ENCODE assay signal across 8 cellular contexts in the genomic region with DNA sequence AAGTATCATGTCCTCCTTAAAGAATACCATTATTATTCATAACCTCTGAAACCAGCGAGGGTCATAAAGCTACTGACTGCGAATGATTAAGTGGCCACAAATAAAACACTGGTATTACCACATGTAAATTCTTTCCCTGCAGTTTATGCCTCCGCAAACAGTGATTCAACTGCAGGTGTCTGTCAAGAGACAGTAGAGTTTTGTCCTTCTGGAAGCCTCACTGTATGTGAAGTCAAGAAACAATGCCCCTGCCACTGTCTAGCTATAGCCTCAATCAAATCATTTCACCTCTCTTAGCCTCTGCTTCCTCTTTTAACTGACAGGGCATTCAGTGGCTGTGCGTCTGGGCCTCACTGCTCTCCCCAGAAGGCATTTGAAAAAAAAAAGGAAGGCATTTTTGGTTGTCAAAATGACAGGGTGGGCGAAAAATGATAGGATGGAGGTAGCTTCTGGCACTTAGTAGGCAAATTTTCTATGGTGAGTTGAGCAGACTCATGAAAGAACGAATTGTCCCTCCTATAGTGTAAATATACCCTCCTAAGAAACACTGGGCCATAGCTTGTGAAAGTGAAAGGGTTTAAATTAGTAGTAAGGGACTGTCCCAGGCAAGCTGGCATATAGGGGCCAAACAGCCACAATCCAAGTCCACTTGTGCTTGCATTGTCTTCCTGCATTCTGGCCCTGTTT.
DNase-seq lines count a peak whose midpoint lies in the region; ATAC-seq, FAIRE-seq and TF ChIP-seq lines count a peak whose summit lies in the region.

No MANE protein-coding gene starts in this region.

- POLR2A ChIA-PET in activated B cell treated with CpG ODN at 0.5 μM for 24 hours (lab: Charles Lee): interaction anchor here (0.6 to 2.0 kb wide), 12 partner anchors 9 to 1513 kb away, joined by 3 to 8 read pairs (median 4); partner anchors contain the start of genes CMSS1, LNP1, TBC1D23 and TOMM70
- POLR2A ChIA-PET in activated CD4-positive, alpha-beta memory T cell treated with anti-CD3 and anti-CD28 coated beads for 36 hours (lab: Charles Lee): interaction anchor here (1.2 to 1.7 kb wide), 2 partner anchors 18 to 222 kb away, joined by 4 to 5 read pairs; no protein-coding TSS in a partner anchor

- no peak for TF ChIP-seq POLR2A in transverse colon (IDR thresholded peaks at IDR 0.05)

- H3K36me3 Mint-ChIP-seq in activated B cell treated with CpG ODN at 0.5 μM for 24 hours (ENCODE audit: low read depth): no peaks in the 10 kb centered on the region
- H3K36me3 Mint-ChIP-seq in activated CD4-positive, alpha-beta memory T cell treated with anti-CD3 and anti-CD28 coated beads for 36 hours: no peaks in the 10 kb centered on the region

- H3K4me3 Mint-ChIP-seq in activated B cell treated with CpG ODN at 0.5 μM for 24 hours: peak overlapping the region; percentile 81
- H3K4me3 Mint-ChIP-seq in activated CD4-positive, alpha-beta memory T cell treated with anti-CD3 and anti-CD28 coated beads for 36 hours: no peak overlapping the region

- H3K27ac ChIP-seq in kidney (ENCODE audit: low read depth in 2 of 2, low read length in 2 of 2): no peak overlapping the region
- peak overlapping the region; percentile 67 to 89 (median 80) for H3K27ac ChIP-seq in transverse colon

- FAIRE-seq in kidney (lab: Jason Lieb, UNC): no peak

- H3K27me3 Mint-ChIP-seq in activated B cell treated with CpG ODN at 0.5 μM for 24 hours: no peaks in the 10 kb centered on the region
- H3K27me3 Mint-ChIP-seq in activated CD4-positive, alpha-beta memory T cell treated with anti-CD3 and anti-CD28 coated beads for 36 hours: no peaks in the 10 kb centered on the region

- H3K9me3 ChIP-seq in kidney (ENCODE audit: control insufficient read depth in 1 of 2, low read length in 2 of 2) (no peaks in the 10 kb centered on the region), transverse colon (no peaks in the 10 kb centered on the region)

- no peak for TF ChIP-seq CTCF in GM10266 (IDR thresholded peaks at IDR 0.05; ENCODE audit: control insufficient read depth, insufficient read depth, low read depth, missing control alignments)
- no peak for TF ChIP-seq CTCF in activated B cell treated with CpG ODN at 0.5 μM for 24 hours (IDR thresholded peaks at IDR 0.05)
- TF ChIP-seq CTCF in kidney (IDR thresholded peaks at IDR 0.05; ENCODE audit: borderline replicate concordance, extremely low read depth, insufficient read depth): no peak
- TF ChIP-seq CTCF in transverse colon (IDR thresholded peaks at IDR 0.05): no peak

- peaks cover 2% of the 10 kb centered on the region for H3K9me3 Mint-ChIP-seq in activated B cell treated with CpG ODN at 0.5 μM for 24 hours
- H3K9me3 Mint-ChIP-seq in activated CD4-positive, alpha-beta memory T cell treated with anti-CD3 and anti-CD28 coated beads for 36 hours: no peaks in the 10 kb centered on the region

- no peak for TF ChIP-seq EP300 in transverse colon (IDR thresholded peaks at IDR 0.05; ENCODE audit: low read depth)

- H3K4me3 ChIP-seq in kidney (ENCODE audit: low read length in 2 of 2) (peak overlapping the region; percentile 2 to 22), transverse colon (peak overlapping the region in 1 of 4 donors; percentile 17)

- no peaks in the 10 kb centered on the region for H3K36me3 ChIP-seq in kidney (ENCODE audit: control insufficient read depth in 1 of 2, insufficient read depth in 2 of 2, low read length in 2 of 2)
- H3K36me3 ChIP-seq in transverse colon: no peaks in the 10 kb centered on the region

- peak overlapping the region; percentile 97 for H3K27ac Mint-ChIP-seq in activated B cell treated with CpG ODN at 0.5 μM for 24 hours
- H3K27ac Mint-ChIP-seq in activated CD4-positive, alpha-beta memory T cell treated with anti-CD3 and anti-CD28 coated beads for 36 hours: no peak overlapping the region

- no peaks in the 10 kb centered on the region for H3K27me3 ChIP-seq in transverse colon

- H3K4me1 ChIP-seq in kidney (ENCODE audit: control insufficient read depth in 1 of 2, insufficient read depth in 1 of 2, low read depth in 1 of 2, low read length in 2 of 2) (peaks cover 6 to 9% of the 10 kb centered on the region in 2 donors), transverse colon (peaks cover 17 to 59% (median 32%) of the 10 kb centered on the region in 4 donors)

- CTCF ChIA-PET in activated B cell treated with CpG ODN at 0.5 μM for 24 hours (lab: Charles Lee): interaction anchor here (0.6 to 1.6 kb wide), 7 partner anchors 22 to 269 kb away, joined by 3 to 6 read pairs (median 4); no protein-coding TSS in a partner anchor
- CTCF ChIA-PET in activated CD4-positive, alpha-beta memory T cell treated with anti-CD3 and anti-CD28 coated beads for 36 hours (lab: Charles Lee): interaction anchor here (0.7 to 1.1 kb wide), 2 partner anchors 23 to 207 kb away, joined by 3 read pairs; no protein-coding TSS in a partner anchor

- DNase-seq in GM10266 (ENCODE audit: extremely low spot score) (peak; percentile 33), HS-5 (ENCODE audit: low read depth) (peak; percentile 90), activated B cell treated with CpG ODN at 0.5 μM for 24 hours (no peak), kidney (no peak), transverse colon (peak; percentile 41), T1000 (lab: John Stamatoyannopoulos, UW) (no peak)
- DNase-seq in activated CD4-positive, alpha-beta memory T cell treated with anti-CD3 and anti-CD28 coated beads for 36 hours: no peak

- peak overlapping the region; percentile 13 to 43 for H3K9ac ChIP-seq in kidney (ENCODE audit: low read length in 2 of 2)

- in situ Hi-C loops in transverse colon (cut with MboI; ENCODE audit: low pct_ligation_motif_present in 1 of 4, low pct_unique_long_range_greater_than_20kb in 1 of 4, low sequenced_read_pairs in 3 of 4): no loop called here

- intact Hi-C loops in activated B cell treated with CpG ODN at 0.5 μM for 24 hours (cut with micrococcal nuclease): loop anchor here (1.0 to 10.0 kb wide), 10 partner anchors 17 to 1677 kb away; partner anchors contain the start of genes CEP97, CMSS1, PCNP and RPL24
- intact Hi-C loops in kidney (cut with DNase I): no loop called here
- intact Hi-C loops in transverse colon (cut with DNase I; ENCODE audit: low total_unique reads): no loop called here
- intact Hi-C loops in activated CD4-positive, alpha-beta memory T cell treated with anti-CD3 and anti-CD28 coated beads for 36 hours (cut with micrococcal nuclease): loop anchor here (1.0 kb wide), 1 partner anchor 191 kb away; no protein-coding TSS in a partner anchor

- 13 to 23% methylated on average over 5 to 6 of the region's 6 CpGs for WGBS in transverse colon (ENCODE audit: low coverage in 1 of 2), 2 donors

- peaks cover 67% of the 10 kb centered on the region for H3K4me1 Mint-ChIP-seq in activated B cell treated with CpG ODN at 0.5 μM for 24 hours
- peaks cover 10% of the 10 kb centered on the region for H3K4me1 Mint-ChIP-seq in activated CD4-positive, alpha-beta memory T cell treated with anti-CD3 and anti-CD28 coated beads for 36 hours (ENCODE audit: low read depth)

- peak; percentile 75 for ATAC-seq in GM21528 (IDR thresholded peaks at IDR 0.05; ENCODE audit: low FRiP score, unreplicated experiment)
- peak; percentile 72 for ATAC-seq in activated B cell treated with CpG ODN at 0.5 μM for 24 hours (ENCODE audit: low read depth)

Comparison
In these comparisons a context has a peak if more than half of its experiments do, and no peak if none do; other contexts are left out.
1. DNase-seq: peak in GM10266 (single experiment), HS-5 (single experiment) and transverse colon (single experiment); none in activated B cell treated with CpG ODN at 0.5 μM for 24 hours (single experiment), kidney (single experiment), T1000 (single experiment) and activated CD4-positive, alpha-beta memory T cell treated with anti-CD3 and anti-CD28 coated beads for 36 hours (single experiment).
2. H3K27ac ChIP-seq: peak in transverse colon (4 of 4); none in kidney (0 of 2).
3. intact Hi-C loops: an anchor here in activated B cell treated with CpG ODN at 0.5 μM for 24 hours (1.0 to 10.0 kb wide) and activated CD4-positive, alpha-beta memory T cell treated with anti-CD3 and anti-CD28 coated beads for 36 hours (1.0 kb wide); none called in kidney and transverse colon.